ENCODE assay signal across 8 cellular contexts in genomic region chr7:100874300-100874576, GRCh38. TPM values are rescaled to one million over a fixed set of nuclear protein-coding genes. Genes with fewer than 3 reads are reported as not detected.
DNase-seq lines count a peak whose midpoint lies in the region; ATAC-seq and TF ChIP-seq lines count a peak whose summit lies in the region.

No MANE protein-coding gene starts in this region.

- peak; percentile 69 for DNase-seq in DMS 273 (lab: John Stamatoyannopoulos, UW; ENCODE audit: unreplicated experiment)
- no peak for DNase-seq in DMS 273 treated with DMSO at 0.1 percent for 48 hours (lab: John Stamatoyannopoulos, UW)
- no peak for DNase-seq in activated naive CD8-positive, alpha-beta T cell treated with anti-CD3 and anti-CD28 coated beads for 36 hours
- no peak for DNase-seq in stomach
- no peak for DNase-seq in kidney tubule cell (ENCODE audit: low spot score)

- peak overlapping the region; percentile 97 for H3K4me3 Mint-ChIP-seq in activated naive CD8-positive, alpha-beta T cell treated with anti-CD3 and anti-CD28 coated beads for 36 hours

- H3K27ac ChIP-seq in stomach: peak overlapping the region; percentile 89 to 98 (median 96)

- TF ChIP-seq EP300 in stomach (IDR thresholded peaks at IDR 0.05): no peak

- peaks cover 36% of the 10 kb centered on the region for H3K4me1 Mint-ChIP-seq in activated naive CD8-positive, alpha-beta T cell treated with anti-CD3 and anti-CD28 coated beads for 36 hours

- H3K27me3 Mint-ChIP-seq in activated naive CD8-positive, alpha-beta T cell treated with anti-CD3 and anti-CD28 coated beads for 36 hours: no peaks in the 10 kb centered on the region

- 46 to 57% (median 56%) methylated on average over 8 of the region's 8 CpGs for WGBS in stomach, 5 donors

- TF ChIP-seq CTCF in stomach (IDR thresholded peaks at IDR 0.05): no peak

- H3K36me3 Mint-ChIP-seq in activated naive CD8-positive, alpha-beta T cell treated with anti-CD3 and anti-CD28 coated beads for 36 hours: peaks cover 65% of the 10 kb centered on the region

- H3K27me3 ChIP-seq in stomach: no peaks in the 10 kb centered on the region

- H3K9me3 Mint-ChIP-seq in activated naive CD8-positive, alpha-beta T cell treated with anti-CD3 and anti-CD28 coated beads for 36 hours: no peaks in the 10 kb centered on the region

- peak overlapping the region; percentile 94 for H3K4me3 ChIP-seq in iPS-18c (ENCODE audit: insufficient read depth, low read depth, low read length)
- H3K4me3 ChIP-seq in stomach: peak overlapping the region; percentile 82 to 98 (median 92)

- peaks cover 2% of the 10 kb centered on the region for H3K9me3 ChIP-seq in iPS-18c (ENCODE audit: control insufficient read depth, insufficient read depth, low read length)
- H3K9me3 ChIP-seq in stomach: no peaks in the 10 kb centered on the region

- TF ChIP-seq POLR2A in stomach (IDR thresholded peaks at IDR 0.05): no peak

- H3K27ac Mint-ChIP-seq in activated naive CD8-positive, alpha-beta T cell treated with anti-CD3 and anti-CD28 coated beads for 36 hours: peak overlapping the region; percentile 98

- intact Hi-C loops in stomach (cut with DNase I; ENCODE audit: low total_unique reads): no loop called here

- no peak for ATAC-seq in GM19463 (IDR thresholded peaks at IDR 0.05; ENCODE audit: unreplicated experiment)
- ATAC-seq in GM18907 (IDR thresholded peaks at IDR 0.05; ENCODE audit: unreplicated experiment): no peak

- peaks cover 27 to 72% (median 65%) of the 10 kb centered on the region in 4 donors for H3K36me3 ChIP-seq in stomach

- peaks cover 32 to 62% (median 47%) of the 10 kb centered on the region in 4 donors for H3K4me1 ChIP-seq in stomach

RNA-seq across cellular contexts. Expression of gene SRRT, which starts 0.7 kb away (rescaled TPM):
- total RNA-seq in activated naive CD8-positive, alpha-beta T cell treated with anti-CD3 and anti-CD28 coated beads for 36 hours: 100 to 1,000 TPM; 296 to 297 TPM
- 100 to 1,000 TPM in 2 of 5 donors, 10 to 100 TPM in 3; 45.2 to 184 (median 86.2) TPM for total RNA-seq in stomach
- polyA plus RNA-seq in stomach: 10 to 100 TPM; 63.7 to 97.1 (median 68.9) TPM

RNA-seq across cellular contexts. Expression of gene TRIP6, which starts 7.1 kb away (rescaled TPM):
- total RNA-seq in activated naive CD8-positive, alpha-beta T cell treated with anti-CD3 and anti-CD28 coated beads for 36 hours: 10 to 100 TPM; 44.2 to 45.1 TPM
- total RNA-seq in stomach: 10 to 100 TPM in 3 of 5 donors, 1 to 10 TPM in 2; 4.7 to 44.3 (median 14.7) TPM
- polyA plus RNA-seq in stomach: 10 to 100 TPM; 23.8 to 50.0 (median 26.2) TPM

RNA-seq across cellular contexts. Expression of gene UFSP1, which starts 15.3 kb away (rescaled TPM):
- total RNA-seq in activated naive CD8-positive, alpha-beta T cell treated with anti-CD3 and anti-CD28 coated beads for 36 hours: 1 to 10 TPM; 1.7 to 2.3 TPM
- total RNA-seq in stomach: 10 to 100 TPM in 1 of 5 donors, under 1 TPM in 1, not detected in 3; 0.73 to 22.6 TPM
- polyA plus RNA-seq in stomach: 1 to 10 TPM; 2.0 to 4.3 (median 4.1) TPM

RNA-seq across cellular contexts. Expression of gene ACHE, which starts 21.4 kb away (rescaled TPM):
- under 1 TPM in 1 of 2 experiments, not detected in 1; 0.14 TPM for total RNA-seq in activated naive CD8-positive, alpha-beta T cell treated with anti-CD3 and anti-CD28 coated beads for 36 hours
- 1 to 10 TPM in 1 of 5 donors, under 1 TPM in 1, not detected in 3; 0.43 to 2.4 TPM for total RNA-seq in stomach
- polyA plus RNA-seq in stomach: 1 to 10 TPM in 1 of 3 donors, under 1 TPM in 2; 0.25 to 1.5 (median 0.31) TPM

RNA-seq across cellular contexts. Expression of gene SLC12A9, which starts 21.7 kb away (rescaled TPM):
- total RNA-seq in activated naive CD8-positive, alpha-beta T cell treated with anti-CD3 and anti-CD28 coated beads for 36 hours: 10 to 100 TPM; 13.4 to 14.6 TPM
- 10 to 100 TPM in 3 of 5 donors, 1 to 10 TPM in 2; 2.9 to 44.6 (median 25.9) TPM for total RNA-seq in stomach
- 10 to 100 TPM in 1 of 3 donors, 1 to 10 TPM in 2; 4.9 to 21.7 (median 9.0) TPM for polyA plus RNA-seq in stomach
